ENCODE assay signal across 11 cellular contexts in the genomic region with DNA sequence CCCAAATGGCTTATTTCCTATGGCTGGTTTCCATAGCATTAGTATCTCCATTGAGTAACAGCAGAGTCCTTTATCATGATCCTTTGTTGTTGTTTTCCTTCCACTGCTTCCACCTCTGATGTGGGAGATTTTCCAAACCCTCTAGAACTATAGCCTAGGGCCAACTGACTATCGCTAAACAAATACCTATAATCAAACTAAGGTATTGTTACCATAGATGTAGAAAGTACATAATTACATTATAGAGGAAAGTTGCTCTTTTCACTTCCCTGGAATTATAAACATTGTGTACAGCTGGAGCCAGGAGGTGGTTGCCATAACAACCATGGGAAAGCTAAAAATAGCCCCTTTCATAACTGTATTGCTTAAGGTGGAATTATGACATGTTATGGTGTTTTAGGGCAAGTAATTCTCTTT. TPM values are rescaled to one million over a fixed set of nuclear protein-coding genes. Genes with fewer than 3 reads are reported as not detected.
DNase-seq lines count a peak whose midpoint lies in the region; ATAC-seq, FAIRE-seq and TF ChIP-seq lines count a peak whose summit lies in the region.
"Had no signal": no experiment of that assay in that cellular context is flagged by ENCODE, and none has a peak within 500 bp of the region (broad histone marks: within the 10 kb centered on the region; RNA-seq: fewer than 3 reads in every experiment).

No MANE protein-coding gene starts in this region.

- H3K27me3 ChIP-seq in endocrine pancreas (ENCODE audit: control insufficient read depth, insufficient read depth, low read length) (no peaks in the 10 kb centered on the region), neural progenitor cell (no peaks in the 10 kb centered on the region), thyroid gland (no peaks in the 10 kb centered on the region)

- H3K27ac ChIP-seq in neural progenitor cell = no peak overlapping the region
- no peak overlapping the region for H3K27ac ChIP-seq in thyroid gland
- H3K27ac ChIP-seq: prostate gland had no signal

- no peak overlapping the region for H3K4me2 ChIP-seq in neural progenitor cell

- H3K4me1 ChIP-seq in endocrine pancreas (ENCODE audit: control insufficient read depth, insufficient read depth, low read length) = peaks cover 64% of the 10 kb centered on the region
- peaks cover 21% of the 10 kb centered on the region for H3K4me1 ChIP-seq in neural progenitor cell
- H3K4me1 ChIP-seq in thyroid gland = no peaks in the 10 kb centered on the region
- H3K4me1 ChIP-seq: prostate gland had no signal

- H3K9me3 Mint-ChIP-seq in neural progenitor cell = no peaks in the 10 kb centered on the region
- H3K9me3 Mint-ChIP-seq: activated T-cell treated with anti-CD3 and anti-CD28 coated beads, Interleukin-2, amount 50 U/mL, for 72 hours had no signal

- H3K4me3 ChIP-seq in endocrine pancreas (ENCODE audit: control insufficient read depth, insufficient read depth, low read length) (peak overlapping the region; percentile 84), neural progenitor cell (no peak overlapping the region), thyroid gland (replicated peaks in 1 of 3) (no peak overlapping the region)
- H3K4me3 ChIP-seq: prostate gland had no signal

- H3K36me3 ChIP-seq in endocrine pancreas (ENCODE audit: control insufficient read depth, insufficient read depth, low read length) = no peaks in the 10 kb centered on the region
- no peaks in the 10 kb centered on the region for H3K36me3 ChIP-seq in neural progenitor cell
- peaks cover 0 to 4% of the 10 kb centered on the region in 2 donors for H3K36me3 ChIP-seq in thyroid gland
- H3K36me3 ChIP-seq: prostate gland had no signal

- DNase-seq in H54 (ENCODE audit: insufficient read length, low spot score) (no peak), NCI-H2227 treated with DMSO at 0.1 percent for 48 hours (lab: John Stamatoyannopoulos, UW) (peak; percentile 86), neural progenitor cell (ENCODE audit: low spot score) (no peak), thyroid gland (no peak)
- DNase-seq: activated T-cell treated with anti-CD3 and anti-CD28 coated beads, Interleukin-2, amount 50 U/mL, for 72 hours; Calu3 had no signal

- ATAC-seq in GM19351 (IDR thresholded peaks at IDR 0.05; ENCODE audit: unreplicated experiment) (no peak), GM19395 (IDR thresholded peaks at IDR 0.05; ENCODE audit: unreplicated experiment) (no peak), HG03342 (IDR thresholded peaks at IDR 0.05; ENCODE audit: unreplicated experiment) (no peak)

- H3K27me3 Mint-ChIP-seq in neural progenitor cell (ENCODE audit: insufficient read depth, low read depth) = no peaks in the 10 kb centered on the region

- H3K9me3 ChIP-seq in endocrine pancreas (ENCODE audit: control insufficient read depth, low read length) (no peaks in the 10 kb centered on the region), neural progenitor cell (ENCODE audit: low read depth) (no peaks in the 10 kb centered on the region), thyroid gland (no peaks in the 10 kb centered on the region)
- H3K9me3 ChIP-seq: prostate gland had no signal

- no peaks in the 10 kb centered on the region for H4K20me1 ChIP-seq in neural progenitor cell (ENCODE audit: low read depth)

- intact Hi-C loops in thyroid gland (cut with DNase I) = no loop called here

- H3K4me1 Mint-ChIP-seq in neural progenitor cell = peaks cover 41% of the 10 kb centered on the region

- no peaks in the 10 kb centered on the region for H3K79me2 ChIP-seq in neural progenitor cell (ENCODE audit: low read depth)

- no peak overlapping the region for H2AFZ ChIP-seq in neural progenitor cell (replicated peaks)

- peak; percentile 52 for FAIRE-seq in H54 (lab: Jason Lieb, UNC)

- H3K36me3 Mint-ChIP-seq in neural progenitor cell = peaks cover 5% of the 10 kb centered on the region

- peak overlapping the region; percentile 79 for H3K27ac Mint-ChIP-seq in neural progenitor cell
- H3K27ac Mint-ChIP-seq: activated T-cell treated with anti-CD3 and anti-CD28 coated beads, Interleukin-2, amount 50 U/mL, for 72 hours had no signal

- H3K4me3 Mint-ChIP-seq in neural progenitor cell = no peak overlapping the region
- H3K4me3 Mint-ChIP-seq: activated T-cell treated with anti-CD3 and anti-CD28 coated beads, Interleukin-2, amount 50 U/mL, for 72 hours had no signal

- no peaks in the 10 kb centered on the region for H3F3A ChIP-seq in neural progenitor cell (ENCODE audit: low read depth)

- TF ChIP-seq POLR2A in H54 (IDR thresholded peaks at IDR 0.05; ENCODE audit: low read depth, low read length) = no peak
- TF ChIP-seq POLR2A in thyroid gland (IDR thresholded peaks at IDR 0.05) = no peak

- no peak for TF ChIP-seq CTCF in neural progenitor cell (IDR thresholded peaks at IDR 0.05)
- no peak for TF ChIP-seq CTCF in thyroid gland (IDR thresholded peaks at IDR 0.05)

- no peak overlapping the region for H3K9ac ChIP-seq in endocrine pancreas (ENCODE audit: control insufficient read depth, insufficient read depth, low read length)
- H3K9ac ChIP-seq in neural progenitor cell = no peak overlapping the region

- WGBS in thyroid gland, 2 donors = 87 to 91% methylated on average over 1 of the region's 1 CpG

RNA-seq across cellular contexts. Expression of a gene that starts 47.0 kb away (rescaled TPM):
- total RNA-seq in neural progenitor cell (ENCODE audit: low replicate concordance) (21.7 and 37.4 TPM in 2 replicates), thyroid gland (10 to 100 TPM; 32.6 to 44.3 (median 40.4) TPM)
